ENCODE assay signal across 28 cellular contexts in the genomic region with DNA sequence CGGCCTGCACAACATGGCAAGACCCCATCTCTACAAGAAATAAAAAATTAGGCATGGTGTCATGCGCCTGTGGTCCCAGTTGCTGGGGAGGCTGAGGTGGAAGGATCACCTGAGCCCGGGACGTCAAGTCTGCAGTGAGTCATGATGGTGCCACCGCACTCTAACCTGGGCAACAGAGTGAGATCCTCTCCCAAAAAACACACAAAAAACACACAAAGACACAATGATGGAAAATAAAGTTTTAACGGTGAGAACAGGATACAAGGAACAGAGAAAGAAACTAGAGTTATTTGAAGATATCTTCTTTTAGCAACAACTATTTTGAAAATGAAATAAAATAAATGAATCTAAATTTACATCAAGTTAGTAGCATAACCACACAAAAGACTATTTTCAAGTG.
"Had no signal": no experiment of that assay in that cellular context is flagged by ENCODE, and none has a peak within 500 bp of the region (broad histone marks: within the 10 kb centered on the region; RNA-seq: fewer than 3 reads in every experiment).

No MANE protein-coding gene starts in this region.

- ATAC-seq: effector memory CD8-positive, alpha-beta T cell; esophagus mucosa; foreskin keratinocyte; gastrocnemius medialis; gastroesophageal sphincter; heart left ventricle; heart right ventricle had no signal

- FAIRE-seq: colon, endometrium, endothelial cell of umbilical vein, frontal cortex had no signal

- H3K27me3 Mint-ChIP-seq: dendritic cell treated with granulocyte-macrophage colony-stimulating factor and Interleukin-4, amounts not matched to agents 40 ng/mL and 50 ng/mL, for 4 days; effector memory CD8-positive, alpha-beta T cell had no signal

- H3K4me3 Mint-ChIP-seq: dendritic cell treated with granulocyte-macrophage colony-stimulating factor and Interleukin-4, amounts not matched to agents 40 ng/mL and 50 ng/mL, for 4 days; effector memory CD8-positive, alpha-beta T cell; endodermal cell had no signal

- H3K4me3 ChIP-seq: colonic mucosa, coronary artery, dorsolateral prefrontal cortex, esophagus muscularis mucosa, esophagus squamous epithelium, gastrocnemius medialis, gastroesophageal sphincter, heart left ventricle, heart right ventricle had no signal

- DNase-seq: colonic mucosa; cortex of kidney; dermis blood vessel endothelial cell; dorsolateral prefrontal cortex; effector CD4-positive, alpha-beta T cell; effector CD8-positive, alpha-beta T cell; effector memory CD4-positive, alpha-beta T cell; effector memory CD8-positive, alpha-beta T cell; endodermal cell; erythroblast; esophagus squamous epithelium; foreskin fibroblast; foreskin keratinocyte; foreskin melanocyte; gastrocnemius medialis; glutamatergic neuron; head of caudate nucleus; heart left ventricle; heart right ventricle had no signal

- H3K9me3 ChIP-seq: colonic mucosa had no signal

- H3K9me3 Mint-ChIP-seq: effector memory CD8-positive, alpha-beta T cell had no signal

- H3K4me1 Mint-ChIP-seq: endodermal cell had no signal

- H3K27ac Mint-ChIP-seq: dendritic cell treated with granulocyte-macrophage colony-stimulating factor and Interleukin-4, amounts not matched to agents 40 ng/mL and 50 ng/mL, for 4 days; effector memory CD8-positive, alpha-beta T cell; endodermal cell had no signal

- H3K4me1 ChIP-seq: colonic mucosa, esophagus muscularis mucosa, esophagus squamous epithelium, gastrocnemius medialis, gastroesophageal sphincter, heart right ventricle had no signal

- H3K36me3 ChIP-seq: colonic mucosa, esophagus muscularis mucosa, gastrocnemius medialis, gastroesophageal sphincter, heart right ventricle had no signal

- H3K27ac ChIP-seq: colonic mucosa, coronary artery, dorsolateral prefrontal cortex, esophagus muscularis mucosa, esophagus squamous epithelium, gastrocnemius medialis, gastroesophageal sphincter, heart left ventricle, heart right ventricle had no signal

- H3K27me3 ChIP-seq: colonic mucosa, dorsolateral prefrontal cortex, esophagus muscularis mucosa, esophagus squamous epithelium, foreskin keratinocyte, gastrocnemius medialis, gastroesophageal sphincter, heart left ventricle, heart right ventricle had no signal
